In genomic region chr3:157239082-157239704, GRCh38 we compare ENCODE assay signal across 8 cellular contexts.
DNase-seq lines count a peak whose midpoint lies in the region; ATAC-seq, FAIRE-seq and TF ChIP-seq lines count a peak whose summit lies in the region.

No MANE protein-coding gene starts in this region.

- H3K4me1 ChIP-seq in right lobe of liver = no peaks in the 10 kb centered on the region

- intact Hi-C loops in right lobe of liver (cut with DNase I) = no loop called here

- TF ChIP-seq CTCF in right lobe of liver (IDR thresholded peaks at IDR 0.05) = peak; percentile 59 to 90 (median 80)

- no peak for TF ChIP-seq POLR2A in right lobe of liver (IDR thresholded peaks at IDR 0.05)

- H3K9me3 ChIP-seq in right lobe of liver = no peaks in the 10 kb centered on the region

- no peaks in the 10 kb centered on the region for H3K36me3 ChIP-seq in right lobe of liver

- ATAC-seq in HG02938 (IDR thresholded peaks at IDR 0.05; ENCODE audit: unreplicated experiment) = peak; percentile 99
- peak; percentile 99 for ATAC-seq in right lobe of liver

- H3K27ac ChIP-seq in right lobe of liver = no peak overlapping the region

- in situ Hi-C loops in ACHN (cut with HindIII; ENCODE audit: low pct_ligation_motif_present, low pct_unique_long_range_greater_than_20kb, low sequenced_read_pairs) = no loop called here

- WGBS in right lobe of liver (ENCODE audit: insufficient coverage, low coverage, low lambda C conversion rate, missing lambda C conversion rate) = 25% methylated on average over 5 of the region's 5 CpGs

- peak; percentile 86 for FAIRE-seq in GM18507 (lab: Jason Lieb, UNC)

- no peaks in the 10 kb centered on the region for H3K27me3 ChIP-seq in right lobe of liver

- DNase-seq in ACHN = peak; percentile 54
- peak; percentile 38 for DNase-seq in GM18507 (ENCODE audit: extremely low spot score, insufficient read length, low read depth)
- peak; percentile 23 for DNase-seq in NCI-H1694 treated with DMSO at 0.1 percent for 48 hours (lab: John Stamatoyannopoulos, UW)
- peak; percentile 61 for DNase-seq in activated CD4-positive, alpha-beta T cell treated with anti-CD3 and anti-CD28 coated beads for 1 hour
- peak; percentile 2 for DNase-seq in cerebellum (ENCODE audit: low spot score)
- peak; percentile 70 to 73 (median 72) for DNase-seq in right lobe of liver
- DNase-seq in stimulated activated CD8-positive, alpha-beta memory T cell treated with anti-CD3 and anti-CD28 coated beads, Interleukin-15, amount 100 ng/mL, for 1 hour (ENCODE audit: low read depth) = peak; percentile 60

- H3K4me3 ChIP-seq in right lobe of liver = no peak overlapping the region

Comparison
In these comparisons a context has a peak if more than half of its experiments do, and no peak if none do; other contexts are left out.
1. DNase-seq: peak in every context shown above with its lines; median percentile 72 in right lobe of liver; 61 in activated CD4-positive, alpha-beta T cell treated with anti-CD3 and anti-CD28 coated beads for 1 hour; 60 in stimulated activated CD8-positive, alpha-beta memory T cell treated with anti-CD3 and anti-CD28 coated beads, Interleukin-15, amount 100 ng/mL, for 1 hour; 54 in ACHN; 38 in GM18507; 23 in NCI-H1694 treated with DMSO at 0.1 percent for 48 hours; 2 in cerebellum.